Comparison of ENCODE assay signal across 8 cellular contexts in the genomic region with DNA sequence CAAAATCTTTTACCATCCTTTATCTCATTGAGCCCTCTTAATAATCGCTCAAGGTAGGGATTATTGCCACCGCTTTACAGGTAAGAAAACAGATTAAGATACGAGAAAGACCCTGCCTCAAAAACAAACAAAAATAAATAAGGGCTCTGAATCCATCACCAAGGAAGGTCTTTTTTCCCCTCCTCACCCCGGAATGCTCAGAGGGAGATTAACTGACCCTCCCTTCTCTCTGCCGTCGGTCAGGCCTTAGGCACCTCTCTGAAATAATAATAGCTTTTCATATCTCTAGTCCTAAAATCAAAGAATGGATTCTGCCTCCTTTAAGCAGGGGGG. TPM values are rescaled to one million over a fixed set of nuclear protein-coding genes. Genes with fewer than 3 reads are reported as not detected.
DNase-seq lines count a peak whose midpoint lies in the region; ATAC-seq, FAIRE-seq and TF ChIP-seq lines count a peak whose summit lies in the region.

No MANE protein-coding gene starts in this region.

- H3K27ac Mint-ChIP-seq in stimulated activated naive CD8-positive, alpha-beta T cell treated with anti-CD3 and anti-CD28 coated beads, Interleukin-15, Interleukin-2, amounts not matched to agents 100 ng/mL and 50 ng/mL, for 24 hours, result peak overlapping the region; percentile 76

- no peak for TF ChIP-seq CTCF in cardiac fibroblast (IDR thresholded peaks at IDR 0.05; ENCODE audit: low read depth, low read length)

- no peaks in the 10 kb centered on the region for H3K27me3 ChIP-seq in mucosa of stomach (ENCODE audit: control insufficient read depth, insufficient read depth, low read length)

- H3K4me1 Mint-ChIP-seq in stimulated activated naive CD8-positive, alpha-beta T cell treated with anti-CD3 and anti-CD28 coated beads, Interleukin-15, Interleukin-2, amounts not matched to agents 100 ng/mL and 50 ng/mL, for 24 hours (ENCODE audit: low read depth), result peaks cover 22% of the 10 kb centered on the region

- no peaks in the 10 kb centered on the region for H3K36me3 Mint-ChIP-seq in stimulated activated naive CD8-positive, alpha-beta T cell treated with anti-CD3 and anti-CD28 coated beads, Interleukin-15, Interleukin-2, amounts not matched to agents 100 ng/mL and 50 ng/mL, for 24 hours (ENCODE audit: low read depth)

- H3K36me3 ChIP-seq in mucosa of stomach (ENCODE audit: control insufficient read depth, insufficient read depth, low read length), result no peaks in the 10 kb centered on the region

- H3K9me3 Mint-ChIP-seq in stimulated activated naive CD8-positive, alpha-beta T cell treated with anti-CD3 and anti-CD28 coated beads, Interleukin-15, Interleukin-2, amounts not matched to agents 100 ng/mL and 50 ng/mL, for 24 hours, result no peaks in the 10 kb centered on the region

- no peaks in the 10 kb centered on the region for H3K27me3 Mint-ChIP-seq in stimulated activated naive CD8-positive, alpha-beta T cell treated with anti-CD3 and anti-CD28 coated beads, Interleukin-15, Interleukin-2, amounts not matched to agents 100 ng/mL and 50 ng/mL, for 24 hours

- peaks cover 17% of the 10 kb centered on the region for H3K4me1 ChIP-seq in mucosa of stomach (ENCODE audit: control insufficient read depth, insufficient read depth, low read length)

- FAIRE-seq in frontal cortex (lab: Jason Lieb, UNC), result no peak

- DNase-seq in stimulated activated naive CD8-positive, alpha-beta T cell treated with anti-CD3 and anti-CD28 coated beads, Interleukin-15, Interleukin-2, amounts not matched to agents 100 U/mL and 50 U/mL, for 24 hours, result no peak
- DNase-seq in cardiac fibroblast (ENCODE audit: low read depth in 2 of 2) (peak in 1 of 2 donors; percentile 7), frontal cortex (ENCODE audit: low spot score in 2 of 2) (no peak), dedifferentiated amniotic fluid mesenchymal stem cell (ENCODE audit: extremely low spot score) (no peak)

- no peak for ATAC-seq in stimulated activated naive CD8-positive, alpha-beta T cell treated with anti-CD3 and anti-CD28 coated beads, Interleukin-15, Interleukin-2, amounts not matched to agents 100 U/mL and 50 U/mL, for 24 hours
- no peak for ATAC-seq in GM21360 (IDR thresholded peaks at IDR 0.05; ENCODE audit: unreplicated experiment)
- ATAC-seq in HG02798 (IDR thresholded peaks at IDR 0.05; ENCODE audit: poor library complexity, unreplicated experiment), result no peak

- H3K9ac ChIP-seq in mucosa of stomach (ENCODE audit: low read length), result peak overlapping the region; percentile 61

- H3K9me3 ChIP-seq in mucosa of stomach (ENCODE audit: control insufficient read depth, low read length), result no peaks in the 10 kb centered on the region

- peak overlapping the region; percentile 89 for H3K4me3 Mint-ChIP-seq in stimulated activated naive CD8-positive, alpha-beta T cell treated with anti-CD3 and anti-CD28 coated beads, Interleukin-15, Interleukin-2, amounts not matched to agents 100 ng/mL and 50 ng/mL, for 24 hours

- H3K4me3 ChIP-seq in cardiac fibroblast (replicated peaks in 1 of 2; ENCODE audit: low read depth in 2 of 2, low read length in 2 of 2), result peak overlapping the region; percentile 50 to 92
- H3K4me3 ChIP-seq in mucosa of stomach (ENCODE audit: low read length), result no peak overlapping the region

RNA-seq across cellular contexts. Expression of a gene that starts 0.6 kb away (rescaled TPM):
- total RNA-seq in frontal cortex, result 7.3 TPM

RNA-seq across cellular contexts. Expression of a gene that starts 6.9 kb away (rescaled TPM):
- total RNA-seq in frontal cortex, result 27.3 TPM

RNA-seq across cellular contexts. Expression of a gene that starts 18.1 kb away (rescaled TPM):
- total RNA-seq in frontal cortex, result not detected

RNA-seq across cellular contexts. Expression of a gene that starts 39.2 kb away (rescaled TPM):
- total RNA-seq in frontal cortex, result 23.6 TPM

RNA-seq across cellular contexts. Expression of a gene that starts 54.3 kb away (rescaled TPM):
- not detected for total RNA-seq in frontal cortex
